In the genomic region with DNA sequence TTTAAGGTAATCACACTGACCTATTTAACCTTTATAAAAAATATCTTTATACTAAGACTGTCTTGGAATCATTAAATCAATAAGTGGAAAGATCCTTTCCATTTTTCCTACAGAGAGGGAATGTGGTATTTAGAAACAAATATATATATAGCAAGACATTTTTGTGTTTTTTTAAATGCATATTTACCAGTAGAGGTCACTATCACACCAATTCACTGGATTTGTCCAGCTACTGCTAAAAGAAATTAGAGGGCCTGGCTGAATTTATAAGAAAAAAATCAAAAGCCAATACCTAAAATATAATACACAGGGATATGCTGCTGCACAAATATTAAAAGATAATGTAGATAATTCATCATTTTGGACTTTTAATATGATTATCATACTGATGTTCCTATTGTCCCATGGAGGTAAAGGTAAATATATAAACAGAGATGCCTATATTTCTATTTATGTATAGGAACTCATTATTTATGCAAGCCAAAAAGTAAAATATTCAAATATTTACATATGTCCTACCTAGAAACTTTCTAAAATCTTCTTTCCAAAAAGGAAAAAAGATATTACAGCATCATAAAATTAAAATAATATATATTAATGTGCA, we compare ENCODE assay signal across 9 cellular contexts.
A peak's percentile ranks its signal among the peaks of the same experiment; 100 is the strongest.
DNase-seq lines count a peak whose midpoint lies in the region; ATAC-seq, FAIRE-seq and TF ChIP-seq lines count a peak whose summit lies in the region.
"Had no signal": no experiment of that assay in that cellular context is flagged by ENCODE, and none has a peak within 500 bp of the region (broad histone marks: within the 10 kb centered on the region; RNA-seq: fewer than 3 reads in every experiment).

No MANE protein-coding gene starts in this region.

- peaks cover 5 to 8% of the 10 kb centered on the region in 2 donors for H3K36me3 Mint-ChIP-seq in CD4-positive, alpha-beta memory T cell
- no peaks in the 10 kb centered on the region for H3K36me3 Mint-ChIP-seq in stimulated activated effector memory CD8-positive, alpha-beta T cell treated with anti-CD3 and anti-CD28 coated beads, Interleukin-12 subunit alpha, Interleukin-12 subunit beta, amount 100 ng/mL, for 72 hours

- intact Hi-C loops in CD4-positive, alpha-beta memory T cell (cut with micrococcal nuclease): loop anchor here (1.0 to 5.0 kb wide), 2 partner anchors 68 to 491 kb away; partner anchors contain the start of gene PDE5A

- no peaks in the 10 kb centered on the region for H3K27me3 Mint-ChIP-seq in CD4-positive, alpha-beta memory T cell
- H3K27me3 Mint-ChIP-seq: memory B cell had no signal

- no peaks in the 10 kb centered on the region for H3K4me1 Mint-ChIP-seq in CD4-positive, alpha-beta memory T cell
- H3K4me1 Mint-ChIP-seq in stimulated activated effector memory CD8-positive, alpha-beta T cell treated with anti-CD3 and anti-CD28 coated beads, Interleukin-12 subunit alpha, Interleukin-12 subunit beta, amount 100 ng/mL, for 72 hours: no peaks in the 10 kb centered on the region
- H3K4me1 Mint-ChIP-seq: memory B cell had no signal

- CTCF ChIA-PET in CD4-positive, alpha-beta memory T cell (lab: Charles Lee; ENCODE audit: partially characterized antibody): interaction anchor here (1.0 to 1.9 kb wide), 6 partner anchors 9 to 498 kb away, joined by 3 to 5 read pairs (median 4); partner anchors contain the start of gene PDE5A
- CTCF ChIA-PET in HEK293T (lab: Yijun Ruan, JAX): interaction anchor here (0.6 to 2.1 kb wide), 4 partner anchors 11 to 550 kb away, joined by 3 to 7 read pairs (median 3); partner anchors contain the start of gene PDE5A

- TF ChIP-seq POLR2A in GM12891 (IDR thresholded peaks at IDR 0.05; ENCODE audit: low read depth, low read length): no peak

- H3K4me3 ChIP-seq in CD4-positive, alpha-beta memory T cell (ENCODE audit: low read length in 2 of 2): no peak overlapping the region
- H3K4me3 ChIP-seq in thoracic aorta: no peak overlapping the region

- no peak overlapping the region for H3K27ac Mint-ChIP-seq in CD4-positive, alpha-beta memory T cell
- H3K27ac Mint-ChIP-seq in stimulated activated effector memory CD8-positive, alpha-beta T cell treated with anti-CD3 and anti-CD28 coated beads, Interleukin-12 subunit alpha, Interleukin-12 subunit beta, amount 100 ng/mL, for 72 hours: no peak overlapping the region
- H3K27ac Mint-ChIP-seq: memory B cell had no signal

- no peak for ATAC-seq in thoracic aorta (ENCODE audit: insufficient number of reproducible peaks, low FRiP score, low read depth)
- ATAC-seq in HG03520 (IDR thresholded peaks at IDR 0.05; ENCODE audit: unreplicated experiment): no peak
- no peak for ATAC-seq in stimulated activated effector memory CD8-positive, alpha-beta T cell treated with anti-CD3 and anti-CD28 coated beads, Interleukin-12 subunit alpha, Interleukin-12 subunit beta, amount 100 ng/mL, for 72 hours

- peaks cover 0 to 3% of the 10 kb centered on the region in 2 donors for H3K9me3 ChIP-seq in CD4-positive, alpha-beta memory T cell (ENCODE audit: control insufficient read depth in 1 of 2, low read length in 2 of 2)
- peaks cover 8% of the 10 kb centered on the region for H3K9me3 ChIP-seq in thoracic aorta

- H3K27me3 ChIP-seq in CD4-positive, alpha-beta memory T cell (ENCODE audit: insufficient read depth, low read length): no peaks in the 10 kb centered on the region
- H3K27me3 ChIP-seq in thoracic aorta (replicated peaks; ENCODE audit: insufficient read depth): no peaks in the 10 kb centered on the region

- no peak overlapping the region for H3K27ac ChIP-seq in CD4-positive, alpha-beta memory T cell (ENCODE audit: low read depth, low read length)
- H3K27ac ChIP-seq in thoracic aorta: no peak overlapping the region

- no peaks in the 10 kb centered on the region for H3K4me1 ChIP-seq in CD4-positive, alpha-beta memory T cell (ENCODE audit: insufficient read depth, low read length)
- no peaks in the 10 kb centered on the region for H3K4me1 ChIP-seq in thoracic aorta (ENCODE audit: control insufficient read depth in 1 of 2, low read depth in 2 of 2)

- DNase-seq in CD4-positive, alpha-beta memory T cell: peak in 3 of 5 donors; percentile 1 to 7 (median 5)
- DNase-seq in HEK293T (ENCODE audit: extremely low spot score) (peak; percentile 20), SHP77 (lab: John Stamatoyannopoulos, UW) (peak; percentile 0 to 2), frontal cortex (ENCODE audit: low spot score in 2 of 2) (peak in 1 of 2 donors; percentile 30), thoracic aorta (ENCODE audit: low spot score) (no peak), GM12891 (ENCODE audit: insufficient read length, low spot score) (no peak)
- DNase-seq in stimulated activated effector memory CD8-positive, alpha-beta T cell treated with anti-CD3 and anti-CD28 coated beads, Interleukin-12 subunit alpha, Interleukin-12 subunit beta, amount 100 ng/mL, for 72 hours (ENCODE audit: low spot score in 2 of 2): no peak

- no peak overlapping the region for H3K4me3 Mint-ChIP-seq in CD4-positive, alpha-beta memory T cell
- no peak overlapping the region for H3K4me3 Mint-ChIP-seq in stimulated activated effector memory CD8-positive, alpha-beta T cell treated with anti-CD3 and anti-CD28 coated beads, Interleukin-12 subunit alpha, Interleukin-12 subunit beta, amount 100 ng/mL, for 72 hours
- H3K4me3 Mint-ChIP-seq: memory B cell had no signal

- peak; percentile 47 for TF ChIP-seq CTCF in thoracic aorta (IDR thresholded peaks at IDR 0.05)

- peaks cover 0 to 17% (median 6%) of the 10 kb centered on the region in 8 donors for H3K9me3 Mint-ChIP-seq in CD4-positive, alpha-beta memory T cell
- H3K9me3 Mint-ChIP-seq in stimulated activated effector memory CD8-positive, alpha-beta T cell treated with anti-CD3 and anti-CD28 coated beads, Interleukin-12 subunit alpha, Interleukin-12 subunit beta, amount 100 ng/mL, for 72 hours: peaks cover 6% of the 10 kb centered on the region

- no peaks in the 10 kb centered on the region for H3K36me3 ChIP-seq in CD4-positive, alpha-beta memory T cell (ENCODE audit: insufficient read depth, low read length)
- peaks cover 18% of the 10 kb centered on the region for H3K36me3 ChIP-seq in thoracic aorta

- POLR2A ChIA-PET in CD4-positive, alpha-beta memory T cell (lab: Charles Lee; ENCODE audit: partially characterized antibody): no interaction called here
- POLR2A ChIA-PET in HEK293T (lab: Yijun Ruan, JAX): interaction anchor here (0.5 kb wide), 1 partner anchor 448 kb away, joined by 4 read pairs; no protein-coding TSS in a partner anchor

- FAIRE-seq in frontal cortex (lab: Jason Lieb, UNC) (peak; percentile 13), GM12891 (lab: Jason Lieb, UNC) (no peak)

TF ChIP-seq in HEK293T, 16 proteins besides CTCF, POLR2A, EP300 and RAD21:
- TF ChIP-seq FOXK2 (IDR thresholded peaks at IDR 0.05) (no peak), BHLHE40 (IDR thresholded peaks at IDR 0.05; ENCODE audit: borderline replicate concordance) (no peak), FOXA1 (IDR thresholded peaks at IDR 0.05) (no peak), SUZ12 (IDR thresholded peaks at IDR 0.05) (no peak), ELF4 (IDR thresholded peaks at IDR 0.05) (no peak), LEF1 (IDR thresholded peaks at IDR 0.05; ENCODE audit: borderline replicate concordance) (no peak), FOXM1 (IDR thresholded peaks at IDR 0.05; ENCODE audit: borderline replicate concordance) (no peak), CTBP1 (IDR thresholded peaks at IDR 0.05; ENCODE audit: borderline replicate concordance) (no peak), ZNF384 (IDR thresholded peaks at IDR 0.05) (no peak), HDGF (IDR thresholded peaks at IDR 0.05; ENCODE audit: borderline replicate concordance) (no peak), TARDBP (IDR thresholded peaks at IDR 0.05) (no peak)
- TF ChIP-seq, protein P1, sequence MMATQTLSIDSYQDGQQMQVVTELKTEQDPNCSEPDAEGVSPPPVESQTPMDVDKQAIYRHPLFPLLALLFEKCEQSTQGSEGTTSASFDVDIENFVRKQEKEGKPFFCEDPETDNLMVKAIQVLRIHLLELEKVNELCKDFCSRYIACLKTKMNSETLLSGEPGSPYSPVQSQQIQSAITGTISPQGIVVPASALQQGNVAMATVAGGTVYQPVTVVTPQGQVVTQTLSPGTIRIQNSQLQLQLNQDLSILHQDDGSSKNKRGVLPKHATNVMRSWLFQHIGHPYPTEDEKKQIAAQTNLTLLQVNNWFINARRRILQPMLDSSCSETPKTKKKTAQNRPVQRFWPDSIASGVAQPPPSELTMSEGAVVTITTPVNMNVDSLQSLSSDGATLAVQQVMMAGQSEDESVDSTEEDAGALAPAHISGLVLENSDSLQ (IDR thresholded peaks at IDR 0.05): no peak

TF ChIP-seq in GM12891, 5 proteins besides CTCF, POLR2A, EP300 and RAD21:
- TF ChIP-seq PAX5 (IDR thresholded peaks at IDR 0.05; ENCODE audit: insufficient read depth, low read length, severe bottlenecking): no peak
TF ChIP-seq in GM12891: peak in this region for 0.

Comparison
In these comparisons a context has a peak if more than half of its experiments do, and no peak if none do; other contexts are left out.
1. DNase-seq: peak in CD4-positive, alpha-beta memory T cell (3 of 5), HEK293T (single experiment) and SHP77 (2 of 2); none in thoracic aorta (single experiment), GM12891 (single experiment) and stimulated activated effector memory CD8-positive, alpha-beta T cell treated with anti-CD3 and anti-CD28 coated beads, Interleukin-12 subunit alpha, Interleukin-12 subunit beta, amount 100 ng/mL, for 72 hours (0 of 2).